1 cellular context compared by ENCODE assay signal in genomic region chr4:93366169-93366755, GRCh38.
TF ChIP-seq lines count a peak whose summit lies in the region.

No MANE protein-coding gene starts in this region.

TF ChIP-seq in GM23338, 12 proteins besides CTCF, POLR2A, EP300 and RAD21 (continued from another document):
- TF ChIP-seq ZNF462 (CRISPR knock-in tag; IDR thresholded peaks at IDR 0.05) (peak; percentile 69), POLR2AphosphoS5 (IDR thresholded peaks at IDR 0.05; ENCODE audit: low read depth) (peak; percentile 56)
